ENCODE assay signal across 7 cellular contexts in the genomic region with DNA sequence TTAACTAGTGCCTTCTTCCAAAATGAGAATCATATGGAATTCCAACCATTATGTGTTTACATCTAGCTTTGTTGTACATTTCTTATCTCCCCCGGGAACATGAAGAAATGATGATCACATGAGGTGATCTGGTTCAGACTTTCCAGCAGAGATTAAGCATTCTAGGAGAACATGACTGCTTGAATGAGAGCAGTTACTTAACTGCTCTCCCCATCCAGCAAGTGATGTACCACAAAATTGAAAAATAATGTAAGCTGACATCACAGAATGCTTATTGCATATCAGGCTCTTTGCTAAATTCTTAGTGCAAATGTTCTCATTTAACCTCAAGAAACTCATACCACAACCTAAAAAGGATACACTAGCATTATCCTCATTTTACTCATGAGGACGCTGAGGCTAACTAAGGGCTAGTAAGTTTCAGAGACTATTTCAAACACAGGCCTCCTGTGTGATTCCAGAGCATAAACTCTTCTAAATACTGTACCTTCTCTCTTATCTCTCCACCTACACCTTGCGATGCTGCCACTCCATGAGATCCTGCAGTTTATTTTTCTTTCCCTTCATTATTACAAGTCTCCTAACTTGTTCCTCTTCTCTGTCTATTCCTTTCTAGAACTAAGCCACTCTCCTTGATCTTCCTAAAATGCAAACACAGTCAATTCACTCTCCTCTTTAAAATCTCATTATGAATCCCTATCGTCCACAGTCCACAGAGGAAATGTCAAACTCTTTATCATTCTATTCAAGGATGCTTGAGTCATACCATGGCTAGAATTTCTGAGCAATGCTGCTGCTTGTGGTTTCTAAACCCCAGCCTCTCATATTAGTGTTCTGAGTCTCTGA.
A peak's percentile ranks its signal among the peaks of the same experiment; 100 is the strongest.
DNase-seq lines count a peak whose midpoint lies in the region; ATAC-seq and TF ChIP-seq lines count a peak whose summit lies in the region.

No MANE protein-coding gene starts in this region.

- intact Hi-C loops in naive thymus-derived CD4-positive, alpha-beta T cell (cut with micrococcal nuclease): no loop called here
- intact Hi-C loops in right lobe of liver (cut with DNase I): no loop called here

- no peaks in the 10 kb centered on the region for H3K27me3 Mint-ChIP-seq in naive thymus-derived CD4-positive, alpha-beta T cell

- H3K9me3 ChIP-seq in SJSA1 (replicated peaks) (no peaks in the 10 kb centered on the region), right lobe of liver (no peaks in the 10 kb centered on the region)
- no peaks in the 10 kb centered on the region for H3K9me3 ChIP-seq in naive thymus-derived CD4-positive, alpha-beta T cell (ENCODE audit: control insufficient read depth in 2 of 3, low read length in 3 of 3)

- TF ChIP-seq POLR2A in right lobe of liver (IDR thresholded peaks at IDR 0.05): no peak

- no peaks in the 10 kb centered on the region for H3K36me3 ChIP-seq in SJSA1
- H3K36me3 ChIP-seq in naive thymus-derived CD4-positive, alpha-beta T cell (ENCODE audit: control insufficient read depth in 2 of 3, insufficient read depth in 3 of 3, low read length in 3 of 3): no peaks in the 10 kb centered on the region
- H3K36me3 ChIP-seq in right lobe of liver: no peaks in the 10 kb centered on the region

- H3K4me3 Mint-ChIP-seq in naive thymus-derived CD4-positive, alpha-beta T cell: no peak overlapping the region

- WGBS in right lobe of liver (ENCODE audit: insufficient coverage, low coverage, low lambda C conversion rate, missing lambda C conversion rate): 58% methylated on average over 4 of the region's 4 CpGs

- H3K27ac ChIP-seq in SJSA1: peak overlapping the region; percentile 27; the same call in 1 of the 2 replicates
- no peak overlapping the region for H3K27ac ChIP-seq in naive thymus-derived CD4-positive, alpha-beta T cell (ENCODE audit: low read depth, low read length)
- H3K27ac ChIP-seq in right lobe of liver: no peak overlapping the region

- CTCF ChIA-PET in naive thymus-derived CD4-positive, alpha-beta T cell (lab: Charles Lee): no interaction called here

- no peaks in the 10 kb centered on the region for H3K36me3 Mint-ChIP-seq in naive thymus-derived CD4-positive, alpha-beta T cell

- peaks cover 0 to 14% (median 0%) of the 10 kb centered on the region in 7 donors for H3K4me1 Mint-ChIP-seq in naive thymus-derived CD4-positive, alpha-beta T cell

- DNase-seq in SJSA1 (ENCODE audit: low read depth in 1 of 2, low spot score in 2 of 2) (peak in 1 of 2 experiments; percentile 52), right lobe of liver (no peak), cerebellar cortex (ENCODE audit: low spot score) (no peak)
- no peak for DNase-seq in naive thymus-derived CD4-positive, alpha-beta T cell
- no peak for DNase-seq in stimulated activated CD4-positive, alpha-beta T cell treated with anti-CD3 and anti-CD28 coated beads, Interleukin-2, amount 100 ng/mL, for 48 hours

- peak; percentile 73 for ATAC-seq in GM19023 (IDR thresholded peaks at IDR 0.05; ENCODE audit: unreplicated experiment)
- peak; percentile 81 for ATAC-seq in HG02852 (IDR thresholded peaks at IDR 0.05; ENCODE audit: unreplicated experiment)
- peak; percentile 83 for ATAC-seq in naive thymus-derived CD4-positive, alpha-beta T cell
- no peak for ATAC-seq in right lobe of liver

- H3K4me3 ChIP-seq in SJSA1 (no peak overlapping the region), right lobe of liver (no peak overlapping the region)
- H3K4me3 ChIP-seq in naive thymus-derived CD4-positive, alpha-beta T cell (ENCODE audit: low read length): no peak overlapping the region

- no peak overlapping the region for H3K27ac Mint-ChIP-seq in naive thymus-derived CD4-positive, alpha-beta T cell

- POLR2A ChIA-PET in naive thymus-derived CD4-positive, alpha-beta T cell (lab: Charles Lee): no interaction called here

- H3K4me1 ChIP-seq in SJSA1 (replicated peaks) (peaks cover 13% of the 10 kb centered on the region), right lobe of liver (no peaks in the 10 kb centered on the region)
- no peaks in the 10 kb centered on the region for H3K4me1 ChIP-seq in naive thymus-derived CD4-positive, alpha-beta T cell (ENCODE audit: control insufficient read depth in 2 of 2, insufficient read depth in 2 of 2, low read length in 2 of 2)

- peaks cover 0 to 9% (median 3%) of the 10 kb centered on the region in 11 donors for H3K9me3 Mint-ChIP-seq in naive thymus-derived CD4-positive, alpha-beta T cell

- TF ChIP-seq CTCF in right lobe of liver (IDR thresholded peaks at IDR 0.05): no peak

- H3K27me3 ChIP-seq in SJSA1 (replicated peaks): no peaks in the 10 kb centered on the region
- H3K27me3 ChIP-seq in naive thymus-derived CD4-positive, alpha-beta T cell (ENCODE audit: control insufficient read depth in 2 of 2, insufficient read depth in 2 of 2, low read length in 2 of 2): no peaks in the 10 kb centered on the region
- H3K27me3 ChIP-seq in right lobe of liver: no peaks in the 10 kb centered on the region

Comparison
In these comparisons a context has a peak if more than half of its experiments do, and no peak if none do; other contexts are left out.
1. ATAC-seq: peak in GM19023 (single experiment), HG02852 (single experiment) and naive thymus-derived CD4-positive, alpha-beta T cell (single experiment); none in right lobe of liver (0 of 4).